6 cellular contexts compared by ENCODE assay signal in the genomic region with DNA sequence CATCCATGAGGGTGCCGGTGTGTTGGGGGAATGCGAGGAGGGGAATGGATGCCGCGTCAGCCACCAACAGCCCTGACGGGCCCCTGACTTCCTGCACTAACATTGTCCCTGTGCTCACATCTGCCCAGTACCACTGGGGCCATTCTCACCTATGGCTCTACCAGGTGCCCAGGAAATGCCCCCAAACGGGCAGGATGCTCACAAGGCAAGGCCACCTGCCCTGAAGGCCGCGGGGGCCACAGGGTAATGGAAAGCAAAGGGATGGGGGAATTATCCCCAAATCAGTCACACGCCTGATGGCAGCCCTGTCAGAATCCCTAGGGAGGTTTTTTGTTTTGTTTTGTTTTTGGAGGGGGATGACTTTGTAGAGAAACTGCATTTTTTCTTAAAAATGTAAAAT. TPM values are rescaled to one million over a fixed set of nuclear protein-coding genes. Genes with fewer than 3 reads are reported as not detected.
"Had no signal": no experiment of that assay in that cellular context is flagged by ENCODE, and none has a peak within 500 bp of the region (broad histone marks: within the 10 kb centered on the region; RNA-seq: fewer than 3 reads in every experiment).

No MANE protein-coding gene starts in this region.

RNA-seq across cellular contexts. Expression of gene LCN1, which starts 7.3 kb away (rescaled TPM):
- total RNA-seq: M059J, PC-3, Peyer's patch, Right ventricle myocardium inferior, SJCRH30, SK-MEL-5 had no signal

RNA-seq across cellular contexts. Expression of gene OBP2A, which starts 32.0 kb away (rescaled TPM):
- total RNA-seq: M059J, PC-3, Peyer's patch, Right ventricle myocardium inferior, SJCRH30, SK-MEL-5 had no signal

RNA-seq across cellular contexts. Expression of gene PAEP, which starts 47.6 kb away (rescaled TPM):
- total RNA-seq: M059J, PC-3, Peyer's patch, Right ventricle myocardium inferior, SJCRH30 had no signal
